ENCODE assay signal across 20 cellular contexts in genomic region chr20:62028384-62028783, GRCh38.
"Had no signal": no experiment of that assay in that cellular context is flagged by ENCODE, and none has a peak within 500 bp of the region (broad histone marks: within the 10 kb centered on the region; RNA-seq: fewer than 3 reads in every experiment).

No MANE protein-coding gene starts in this region.

- DNase-seq: effector CD4-positive, alpha-beta T cell; heart right ventricle; hypothalamus; islet precursor cell; mesenchymal stem cell; naive B cell; sigmoid colon; stimulated activated CD4-positive, alpha-beta T cell treated with anti-CD3 and anti-CD28 coated beads, Interleukin-12 subunit alpha, Interleukin-12 subunit beta, amount 100 ng/mL, for 4 hours; stimulated activated naive CD8-positive, alpha-beta T cell treated with anti-CD3 and anti-CD28 coated beads, Interleukin-15, Interleukin-2, amounts not matched to agents 100 U/mL and 50 U/mL, for 24 hours; thyroid gland; upper lobe of left lung; uterus had no signal

- H3K9me3 Mint-ChIP-seq: nephron had no signal

- H3K36me3 ChIP-seq: heart right ventricle, left lung, neutrophil, sigmoid colon, suprapubic skin, thyroid gland, upper lobe of left lung, uterus had no signal

- H3K27me3 Mint-ChIP-seq: naive B cell had no signal

- ATAC-seq: esophagus mucosa; heart right ventricle; left lung; stimulated activated naive CD8-positive, alpha-beta T cell treated with anti-CD3 and anti-CD28 coated beads, Interleukin-15, Interleukin-2, amounts not matched to agents 100 U/mL and 50 U/mL, for 24 hours had no signal

- H3K9me3 ChIP-seq: heart right ventricle, left lung, neutrophil, sigmoid colon, suprapubic skin, thyroid gland, upper lobe of left lung, uterus had no signal

- H3K4me3 ChIP-seq: coronary artery, heart right ventricle, left lung, lung, sigmoid colon, skin epidermis, suprapubic skin, thyroid gland, upper lobe of left lung, uterus had no signal

- H3K4me3 Mint-ChIP-seq: nephron had no signal

- H3K27ac ChIP-seq: coronary artery, heart right ventricle, left lung, neutrophil, sigmoid colon, skin epidermis, suprapubic skin, thyroid gland, upper lobe of left lung, uterus had no signal

- H3K27me3 ChIP-seq: heart right ventricle, left lung, neutrophil, sigmoid colon, suprapubic skin, thyroid gland, upper lobe of left lung, uterus had no signal
